In genomic region chr1:19869929-19870328, GRCh38 we compare ENCODE assay signal across 1 cellular context.
TF ChIP-seq lines count a peak whose summit lies in the region.

No MANE protein-coding gene starts in this region.

TF ChIP-seq in K562, 482 proteins besides CTCF, POLR2A, EP300 and RAD21 (continued from another document and continues in another):
- TF ChIP-seq CHD1 (IDR thresholded peaks at IDR 0.05; ENCODE audit: low read length) (no peak), ATF1 (CRISPR knock-in tag; IDR thresholded peaks at IDR 0.05) (no peak), ATF1 (tag; IDR thresholded peaks at IDR 0.05) (peak; percentile 60), NCOA1 (IDR thresholded peaks at IDR 0.05; ENCODE audit: low read depth) (peak; percentile 84; the same call in 1 of the 2 replicates), ZNF512 (tag; IDR thresholded peaks at IDR 0.05) (no peak), ZMIZ1 (IDR thresholded peaks at IDR 0.05; ENCODE audit: low read depth in 2 of 2, low read length in 2 of 2) (peak in 1 of 2 experiments; percentile 98; a peak in 2 of 4 replicates), ZSCAN29 (IDR thresholded peaks at IDR 0.05) (no peak), NONO (IDR thresholded peaks at IDR 0.05; ENCODE audit: low read depth in 2 of 2, low read length in 1 of 2) (peak in 1 of 2 experiments; percentile 72; a peak in 1 of 4 replicates), MTA2 (IDR thresholded peaks at IDR 0.05; ENCODE audit: low read depth) (peak; percentile 99), GABPB1 (CRISPR knock-in tag; IDR thresholded peaks at IDR 0.05) (no peak), NRF1 (conservative IDR thresholded peaks at IDR 0.05 in 1 of 2, IDR thresholded peaks at IDR 0.05 in 1 of 2) (no peak), XRCC4 (IDR thresholded peaks at IDR 0.05; ENCODE audit: extremely low read depth, insufficient read depth, insufficient read length) (no peak), C11orf30 (IDR thresholded peaks at IDR 0.05; ENCODE audit: low read depth) (no peak), HDAC8 (tag; IDR thresholded peaks at IDR 0.05) (no peak), ZBTB11 (CRISPR knock-in tag; IDR thresholded peaks at IDR 0.05) (peak in 1 of 3 experiments; percentile 88; a peak in 2 of 6 replicates), ZNF174 (CRISPR knock-in tag; IDR thresholded peaks at IDR 0.05) (no peak), ZNF184 (CRISPR knock-in tag; IDR thresholded peaks at IDR 0.05) (no peak), MTA1 (IDR thresholded peaks at IDR 0.05; ENCODE audit: borderline replicate concordance) (peak; percentile 88), SRSF3 (IDR thresholded peaks at IDR 0.05; ENCODE audit: insufficient read depth, low read length) (no peak), FOXJ3 (CRISPR knock-in tag; IDR thresholded peaks at IDR 0.05) (no peak), FOXA1 (IDR thresholded peaks at IDR 0.05; ENCODE audit: borderline replicate concordance) (no peak), HSF4 (CRISPR knock-in tag; IDR thresholded peaks at IDR 0.05; ENCODE audit: borderline replicate concordance) (0 out of 2 replicates have a peak, but pooled peaks have one; percentile 14), ZBTB7A (IDR thresholded peaks at IDR 0.05; ENCODE audit: borderline replicate concordance, control insufficient read depth, low read depth, low read length) (no peak), VEZF1 (CRISPR knock-in tag; IDR thresholded peaks at IDR 0.05) (peak; percentile 81), HMGXB4 (CRISPR knock-in tag; IDR thresholded peaks at IDR 0.05) (no peak), DIDO1 (tag; IDR thresholded peaks at IDR 0.05; ENCODE audit: low read depth) (no peak), ZKSCAN1 (IDR thresholded peaks at IDR 0.05; ENCODE audit: low read depth, low read length) (peak; percentile 57; the same call in 1 of the 2 replicates), TFAM (CRISPR knock-in tag; conservative IDR thresholded peaks at IDR 0.05) (no peak), ATF4 (CRISPR knock-in tag; IDR thresholded peaks at IDR 0.05) (0 out of 2 replicates have a peak, but pooled peaks have one; percentile 56), TBL1XR1 (IDR thresholded peaks at IDR 0.05; ENCODE audit: low read length in 2 of 2) (peak; percentile 68 to 95; a peak in 3 of 4 replicates), HNRNPH1 (optimal IDR thresholded peaks at IDR 0.05; ENCODE audit: low read depth, low read length) (no peak), MTF1 (CRISPR knock-in tag; IDR thresholded peaks at IDR 0.05; ENCODE audit: borderline replicate concordance) (no peak), SPI1 (IDR thresholded peaks at IDR 0.05; ENCODE audit: borderline replicate concordance, low read depth, low read length) (peak; percentile 63; the same call in 1 of the 2 replicates), HDGF (IDR thresholded peaks at IDR 0.05) (no peak), CEBPG (CRISPR knock-in tag; IDR thresholded peaks at IDR 0.05) (no peak), CEBPG (tag; conservative IDR thresholded peaks at IDR 0.05 in 1 of 2, IDR thresholded peaks at IDR 0.05 in 1 of 2) (no peak), MLX (CRISPR knock-in tag; conservative IDR thresholded peaks at IDR 0.05) (no peak), TBP (optimal IDR thresholded peaks at IDR 0.05; ENCODE audit: low read depth, low read length) (no peak), PBX2 (CRISPR knock-in tag; IDR thresholded peaks at IDR 0.05; ENCODE audit: low read depth) (no peak), PBX2 (tag; conservative IDR thresholded peaks at IDR 0.05; ENCODE audit: low read depth) (peak; percentile 84), ZNF764 (CRISPR knock-in tag; IDR thresholded peaks at IDR 0.05; ENCODE audit: low read depth) (no peak), SMAD2 (IDR thresholded peaks at IDR 0.05; ENCODE audit: low read depth, low read length) (no peak), TOE1 (IDR thresholded peaks at IDR 0.05; ENCODE audit: borderline replicate concordance) (peak; percentile 40; the same call in 1 of the 2 replicates), TOE1 (CRISPR knock-in tag; IDR thresholded peaks at IDR 0.05; ENCODE audit: borderline replicate concordance, low read depth) (no peak), NR1H2 (CRISPR knock-in tag; IDR thresholded peaks at IDR 0.05) (no peak), MEIS2 (IDR thresholded peaks at IDR 0.05; ENCODE audit: partially characterized antibody) (peak; percentile 93), LARP7 (IDR thresholded peaks at IDR 0.05) (no peak), DDX20 (tag; IDR thresholded peaks at IDR 0.05; ENCODE audit: low read depth) (no peak), ARID1B (IDR thresholded peaks at IDR 0.05) (peak; percentile 99), HMBOX1 (IDR thresholded peaks at IDR 0.05) (0 out of 2 replicates have a peak, but pooled peaks have one; percentile 17), ZNF41 (CRISPR knock-in tag; conservative IDR thresholded peaks at IDR 0.05) (peak; percentile 53; the same call in 1 of the 2 replicates)
